ENCODE assay signal across 17 cellular contexts in the genomic region with DNA sequence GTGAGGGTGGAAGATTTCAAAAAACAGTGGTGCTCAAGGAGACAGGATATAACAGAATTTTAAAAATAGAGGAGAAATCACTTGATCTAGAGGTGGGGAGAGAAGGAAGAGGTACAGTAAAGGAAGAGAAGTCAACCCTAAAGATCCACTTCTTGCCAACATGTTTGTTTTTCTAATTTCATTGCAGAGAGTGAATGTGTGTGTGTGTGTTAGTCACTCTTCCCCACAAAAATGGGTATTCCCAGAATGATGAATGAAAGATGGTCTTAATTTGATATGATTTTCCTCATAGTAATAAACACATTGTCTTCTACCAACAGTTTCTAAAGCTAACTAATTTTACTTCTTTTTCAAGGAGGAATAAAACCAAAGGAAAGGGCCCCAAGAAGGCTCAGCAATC.
DNase-seq lines count a peak whose midpoint lies in the region; ATAC-seq, FAIRE-seq and TF ChIP-seq lines count a peak whose summit lies in the region.
"Had no signal": no experiment of that assay in that cellular context is flagged by ENCODE, and none has a peak within 500 bp of the region (broad histone marks: within the 10 kb centered on the region; RNA-seq: fewer than 3 reads in every experiment).

No MANE protein-coding gene starts in this region.

- H3K4me3 ChIP-seq in bronchial epithelial cell (ENCODE audit: low read depth, low read length) (no peak overlapping the region), smooth muscle cell (no peak overlapping the region)
- H3K4me3 ChIP-seq: BLaER1 treated with 17β-estradiol and CSF1 and Interleukin-3, amounts not matched to agents 10 nM and 100 nM had no signal

- peaks cover 2 to 5% of the 10 kb centered on the region in 2 donors for H3K9me3 Mint-ChIP-seq in activated T-cell treated with anti-CD3 and anti-CD28 coated beads, Interleukin-2, amount 50 U/mL, for 72 hours
- peaks cover 8% of the 10 kb centered on the region for H3K9me3 Mint-ChIP-seq in activated T-cell treated with anti-CD3 and anti-CD28 coated beads, Interleukin-2, amount 50 U/mL, for 24 hours

- no peak for FAIRE-seq in bronchial epithelial cell (lab: Jason Lieb, UNC)

- H2AFZ ChIP-seq in smooth muscle cell (ENCODE audit: low read depth) = no peak overlapping the region

- no peak overlapping the region for H3K27ac ChIP-seq in smooth muscle cell (ENCODE audit: low read depth)
- H3K27ac ChIP-seq: 22Rv1; BLaER1 treated with 17β-estradiol and CSF1 and Interleukin-3, amounts not matched to agents 10 nM and 100 nM had no signal

- peaks cover 26% of the 10 kb centered on the region for H3K27me3 Mint-ChIP-seq in activated T-cell treated with anti-CD3 and anti-CD28 coated beads, Interleukin-2, amount 50 U/mL, for 72 hours (ENCODE audit: low read depth)
- peaks cover 58% of the 10 kb centered on the region for H3K27me3 Mint-ChIP-seq in activated T-cell treated with anti-CD3 and anti-CD28 coated beads, Interleukin-2, amount 50 U/mL, for 24 hours

- peak overlapping the region; percentile 27 for H3K27ac Mint-ChIP-seq in activated T-cell treated with anti-CD3 and anti-CD28 coated beads, Interleukin-2, amount 50 U/mL, for 72 hours
- no peak overlapping the region for H3K27ac Mint-ChIP-seq in activated T-cell treated with anti-CD3 and anti-CD28 coated beads, Interleukin-2, amount 50 U/mL, for 24 hours

- ATAC-seq in activated T-cell treated with anti-CD3 and anti-CD28 coated beads, Interleukin-2, amount 50 U/mL, for 72 hours (replicated peaks in 1 of 2) = no peak
- ATAC-seq in HG03354 (IDR thresholded peaks at IDR 0.05; ENCODE audit: poor library complexity, severe bottlenecking, unreplicated experiment) = no peak
- no peak for ATAC-seq in HG03432 (IDR thresholded peaks at IDR 0.05; ENCODE audit: unreplicated experiment)

- no peaks in the 10 kb centered on the region for H3K9me3 ChIP-seq in smooth muscle cell (replicated peaks; ENCODE audit: low read depth)
- H3K9me3 ChIP-seq: SK-N-SH had no signal

- peak overlapping the region; percentile 24 for H3K4me2 ChIP-seq in smooth muscle cell
- H3K4me2 ChIP-seq: SK-N-SH had no signal

- H3K9ac ChIP-seq in smooth muscle cell (ENCODE audit: low read depth) = no peak overlapping the region
- H3K9ac ChIP-seq: BLaER1 treated with 17β-estradiol and CSF1 and Interleukin-3, amounts not matched to agents 10 nM and 100 nM; SK-N-SH had no signal

- no peaks in the 10 kb centered on the region for H3K79me2 ChIP-seq in smooth muscle cell (ENCODE audit: low read depth)

- DNase-seq in activated T-cell treated with anti-CD3 and anti-CD28 coated beads, Interleukin-2, amount 50 U/mL, for 72 hours = no peak
- DNase-seq in activated T-cell treated with anti-CD3 and anti-CD28 coated beads, Interleukin-2, amount 50 U/mL, for 24 hours = no peak
- peak; percentile 39 for DNase-seq in HCEC 1CT
- DNase-seq in bronchial epithelial cell (ENCODE audit: low read depth) = peak; percentile 63
- no peak for DNase-seq in smooth muscle cell (lab: John Stamatoyannopoulos, UW; ENCODE audit: unreplicated experiment)
- DNase-seq in activated CD8-positive, alpha-beta memory T cell treated with anti-CD3 and anti-CD28 coated beads for 24 hours = no peak
- DNase-seq: KBM-7, NCI-H1048, NCI-H1436 treated with DMSO at 0.1 percent for 48 hours, NCI-H2029 treated with DMSO at 0.1 percent for 48 hours, NCI-H524 treated with DMSO at 0.1 percent for 48 hours, SHP77, SK-N-SH had no signal

- H3K27me3 ChIP-seq in bronchial epithelial cell (ENCODE audit: control insufficient read depth, insufficient read depth, low read length) (no peaks in the 10 kb centered on the region), smooth muscle cell (ENCODE audit: low read depth) (no peaks in the 10 kb centered on the region)

- no peaks in the 10 kb centered on the region for H4K20me1 ChIP-seq in smooth muscle cell (ENCODE audit: low read depth)
- H4K20me1 ChIP-seq: BLaER1 treated with 17β-estradiol and CSF1 and Interleukin-3, amounts not matched to agents 10 nM and 100 nM had no signal

- H3K36me3 Mint-ChIP-seq in activated T-cell treated with anti-CD3 and anti-CD28 coated beads, Interleukin-2, amount 50 U/mL, for 72 hours (ENCODE audit: insufficient read depth in 2 of 2) = peaks cover 2 to 9% of the 10 kb centered on the region in 2 donors
- H3K36me3 Mint-ChIP-seq in activated T-cell treated with anti-CD3 and anti-CD28 coated beads, Interleukin-2, amount 50 U/mL, for 24 hours (ENCODE audit: low read depth) = no peaks in the 10 kb centered on the region

- H3F3A ChIP-seq in smooth muscle cell (ENCODE audit: low read depth) = peaks cover 20% of the 10 kb centered on the region

- TF ChIP-seq CTCF in bronchial epithelial cell (IDR thresholded peaks at IDR 0.05; ENCODE audit: insufficient read depth, low read length, severe bottlenecking) = no peak
- TF ChIP-seq CTCF in smooth muscle cell (IDR thresholded peaks at IDR 0.05; ENCODE audit: borderline replicate concordance, insufficient read depth, poor library complexity, severe bottlenecking) = no peak

- H3K4me3 Mint-ChIP-seq in activated T-cell treated with anti-CD3 and anti-CD28 coated beads, Interleukin-2, amount 50 U/mL, for 72 hours = no peak overlapping the region
- no peak overlapping the region for H3K4me3 Mint-ChIP-seq in activated T-cell treated with anti-CD3 and anti-CD28 coated beads, Interleukin-2, amount 50 U/mL, for 24 hours

- H3K4me1 Mint-ChIP-seq in activated T-cell treated with anti-CD3 and anti-CD28 coated beads, Interleukin-2, amount 50 U/mL, for 72 hours (ENCODE audit: low read depth) = peaks cover 17% of the 10 kb centered on the region
- H3K4me1 Mint-ChIP-seq in activated T-cell treated with anti-CD3 and anti-CD28 coated beads, Interleukin-2, amount 50 U/mL, for 24 hours (ENCODE audit: low read depth) = peaks cover 13% of the 10 kb centered on the region

- H3K4me1 ChIP-seq in smooth muscle cell (ENCODE audit: low read depth) = peaks cover 7% of the 10 kb centered on the region

- H3K36me3 ChIP-seq in bronchial epithelial cell (ENCODE audit: control insufficient read depth, insufficient read depth, low read length) = no peaks in the 10 kb centered on the region
- no peaks in the 10 kb centered on the region for H3K36me3 ChIP-seq in smooth muscle cell (ENCODE audit: low read depth)
- H3K36me3 ChIP-seq: BLaER1 treated with 17β-estradiol and CSF1 and Interleukin-3, amounts not matched to agents 10 nM and 100 nM had no signal

Comparison
In these comparisons a context has a peak if more than half of its experiments do, and no peak if none do; other contexts are left out.
1. DNase-seq: peak in HCEC 1CT (single experiment) and bronchial epithelial cell (single experiment); none in activated T-cell treated with anti-CD3 and anti-CD28 coated beads, Interleukin-2, amount 50 U/mL, for 72 hours (0 of 2), activated T-cell treated with anti-CD3 and anti-CD28 coated beads, Interleukin-2, amount 50 U/mL, for 24 hours (single experiment), smooth muscle cell (single experiment) and activated CD8-positive, alpha-beta memory T cell treated with anti-CD3 and anti-CD28 coated beads for 24 hours (single experiment).